In genomic region chr1:11929849-11930248, GRCh38 we compare ENCODE assay signal across 1 cellular context.
TF ChIP-seq lines count a peak whose summit lies in the region.

No MANE protein-coding gene starts in this region.

TF ChIP-seq in HepG2, 621 proteins besides CTCF, POLR2A, EP300 and RAD21 (continued from another document and continues in another):
- TF ChIP-seq ZBED4 (CRISPR knock-in tag; IDR thresholded peaks at IDR 0.05; ENCODE audit: borderline replicate concordance) (no peak), HNRNPL (IDR thresholded peaks at IDR 0.05; ENCODE audit: low read depth, low read length) (no peak), CHD2 (IDR thresholded peaks at IDR 0.05; ENCODE audit: low read depth, low read length) (no peak), NFYC (CRISPR knock-in tag; IDR thresholded peaks at IDR 0.05) (no peak), ONECUT2 (CRISPR knock-in tag; IDR thresholded peaks at IDR 0.05) (no peak), HOXA9 (CRISPR knock-in tag; IDR thresholded peaks at IDR 0.05; ENCODE audit: borderline replicate concordance) (no peak), BATF2 (CRISPR knock-in tag; IDR thresholded peaks at IDR 0.05) (no peak), ZNF143 (CRISPR knock-in tag; IDR thresholded peaks at IDR 0.05) (no peak), CBX1 (IDR thresholded peaks at IDR 0.05; ENCODE audit: low read depth) (peak; percentile 35), ZNF780A (CRISPR knock-in tag; IDR thresholded peaks at IDR 0.05) (no peak), ZNF556 (CRISPR knock-in tag; IDR thresholded peaks at IDR 0.05; ENCODE audit: borderline replicate concordance) (no peak), CCAR2 (optimal IDR thresholded peaks at IDR 0.05; ENCODE audit: low read depth, low read length) (no peak), ASH2L (IDR thresholded peaks at IDR 0.05; ENCODE audit: insufficient read length, low read depth, low read length) (no peak), ZNF609 (CRISPR knock-in tag; IDR thresholded peaks at IDR 0.05; ENCODE audit: borderline replicate concordance) (no peak), ZNF768 (CRISPR knock-in tag; IDR thresholded peaks at IDR 0.05) (no peak), BORCS8-MEF2B (CRISPR knock-in tag; IDR thresholded peaks at IDR 0.05) (no peak), SALL1 (CRISPR knock-in tag; IDR thresholded peaks at IDR 0.05) (peak; percentile 58), MNT (IDR thresholded peaks at IDR 0.05) (peak; percentile 45), GPN1 (CRISPR knock-in tag; IDR thresholded peaks at IDR 0.05; ENCODE audit: borderline replicate concordance) (no peak), CERS6 (CRISPR knock-in tag; IDR thresholded peaks at IDR 0.05) (no peak), MXD1 (CRISPR knock-in tag; IDR thresholded peaks at IDR 0.05) (no peak), GMEB1 (CRISPR knock-in tag; IDR thresholded peaks at IDR 0.05; ENCODE audit: borderline replicate concordance) (peak; percentile 43; the same call in 1 of the 2 replicates), ZNF513 (CRISPR knock-in tag; conservative IDR thresholded peaks at IDR 0.05) (no peak), ZNF646 (CRISPR knock-in tag; IDR thresholded peaks at IDR 0.05) (no peak), SOX6 (IDR thresholded peaks at IDR 0.05) (no peak), SOX6 (CRISPR knock-in tag; IDR thresholded peaks at IDR 0.05) (no peak), MYC (CRISPR knock-in tag; IDR thresholded peaks at IDR 0.05; ENCODE audit: borderline replicate concordance) (peak; percentile 56; the same call in 1 of the 2 replicates), MIXL1 (CRISPR knock-in tag; IDR thresholded peaks at IDR 0.05) (peak; percentile 47; the same call in 1 of the 2 replicates), ZMYM4 (CRISPR knock-in tag; IDR thresholded peaks at IDR 0.05) (peak; percentile 56; the same call in 1 of the 2 replicates), MTF2 (CRISPR knock-in tag; IDR thresholded peaks at IDR 0.05; ENCODE audit: borderline replicate concordance) (no peak), HNRNPUL1 (IDR thresholded peaks at IDR 0.05; ENCODE audit: low read depth, low read length) (no peak), ZFP91 (CRISPR knock-in tag; IDR thresholded peaks at IDR 0.05; ENCODE audit: borderline replicate concordance) (peak; percentile 99)
